18 cellular contexts compared by ENCODE assay signal in the genomic region with DNA sequence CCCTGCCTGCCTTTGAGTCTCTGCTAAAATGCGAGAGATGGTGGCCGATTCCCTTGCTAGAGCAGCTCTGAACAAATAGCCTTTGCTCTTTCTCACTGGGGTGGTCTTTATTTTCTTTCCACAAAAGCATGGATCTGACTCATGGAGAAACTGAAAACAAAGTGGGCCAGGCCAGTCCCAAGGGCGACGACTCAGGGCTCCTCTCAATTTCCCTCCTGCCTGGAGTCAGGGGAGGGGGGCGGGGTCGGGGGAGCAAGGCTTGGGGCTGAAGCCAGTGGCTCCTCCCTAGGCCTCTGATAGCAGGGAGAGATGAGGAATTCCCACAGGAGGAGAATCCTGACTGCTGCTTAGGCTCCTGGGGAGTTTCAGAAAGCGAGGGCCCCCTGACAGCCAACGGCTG. TPM values are rescaled to one million over a fixed set of nuclear protein-coding genes. Genes with fewer than 3 reads are reported as not detected.
DNase-seq lines count a peak whose midpoint lies in the region; ATAC-seq and TF ChIP-seq lines count a peak whose summit lies in the region.
"Had no signal": no experiment of that assay in that cellular context is flagged by ENCODE, and none has a peak within 500 bp of the region (broad histone marks: within the 10 kb centered on the region; RNA-seq: fewer than 3 reads in every experiment).

No MANE protein-coding gene starts in this region.

- H3K36me3 ChIP-seq in HUES64 (ENCODE audit: insufficient read depth, low read length) (no peaks in the 10 kb centered on the region), mesenchymal stem cell (ENCODE audit: control insufficient read depth in 1 of 2, insufficient read depth in 2 of 2, low read depth in 1 of 2, low read length in 2 of 2) (no peaks in the 10 kb centered on the region)
- H3K36me3 ChIP-seq: spleen had no signal

- H3K9me3 ChIP-seq in AG04450 (ENCODE audit: control insufficient read depth, insufficient read depth, low read length) (peaks cover 4% of the 10 kb centered on the region; the same call in 1 of the 2 replicates), HUES64 (ENCODE audit: insufficient read depth, low read depth, low read length) (peaks cover 16% of the 10 kb centered on the region), mesenchymal stem cell (ENCODE audit: control insufficient read depth, low read length) (peaks cover 6% of the 10 kb centered on the region)

- no peak overlapping the region for H4K91ac ChIP-seq in mesenchymal stem cell (ENCODE audit: low read length)

- POLR2A ChIA-PET in AG04450 (lab: Yijun Ruan, JAX) = no interaction called here

- H4K8ac ChIP-seq in mesenchymal stem cell (ENCODE audit: low read length) = no peak overlapping the region

- H3K4me3 ChIP-seq in AG04450 (ENCODE audit: low read depth, low read length) (no peak overlapping the region), HUES64 (ENCODE audit: low read length) (no peak overlapping the region), mesenchymal stem cell (ENCODE audit: insufficient read depth in 1 of 2, low read depth in 1 of 2, low read length in 2 of 2) (no peak overlapping the region)
- H3K4me3 ChIP-seq: spleen had no signal

- ATAC-seq in GM19467 (IDR thresholded peaks at IDR 0.05; ENCODE audit: unreplicated experiment) (no peak), GM21367 (IDR thresholded peaks at IDR 0.05; ENCODE audit: unreplicated experiment) (no peak)
- ATAC-seq: activated CD8-positive, alpha-beta T cell treated with anti-CD3 and anti-CD28 coated beads, Interleukin-2, amount 10 ng/mL, durations not matched to agents 7 days and 5 days; natural killer cell; T-helper 17 cell had no signal

- DNase-seq in AG04450 (ENCODE audit: low read depth, low spot score) = no peak
- peak; percentile 58 for DNase-seq in ecto neural progenitor cell (ENCODE audit: low spot score)
- peak; percentile 27 for DNase-seq in mesenchymal stem cell
- DNase-seq in NCI-H1092 (lab: John Stamatoyannopoulos, UW) = no peak
- DNase-seq in NCI-H446 (lab: John Stamatoyannopoulos, UW) = no peak
- DNase-seq: activated CD8-positive, alpha-beta T cell treated with anti-CD3 and anti-CD28 coated beads, Interleukin-2, amount 10 ng/mL, durations not matched to agents 7 days and 5 days; activated naive CD4-positive, alpha-beta T cell treated with Interleukin-2 at 50 U/mL for 16 hours; activated T-cell treated with anti-CD3 and anti-CD28 coated beads, Interleukin-2, amount 50 U/mL, for 24 hours; anterior cingulate cortex; natural killer cell; NCI-H1417 treated with DMSO at 0.1 percent for 48 hours; NCI-H2171 treated with DMSO at 0.1 percent for 48 hours; spleen; substantia nigra; T-helper 17 cell had no signal

- WGBS in HUES64 = 67% methylated on average over 8 of the region's 8 CpGs
- 70% methylated on average over 8 of the region's 8 CpGs for WGBS in mesenchymal stem cell

- H3K23ac ChIP-seq in mesenchymal stem cell (ENCODE audit: low read length in 2 of 2) = no peak overlapping the region

- no peak overlapping the region for H3K4ac ChIP-seq in mesenchymal stem cell (ENCODE audit: low read depth in 1 of 2, low read length in 2 of 2)

- no peaks in the 10 kb centered on the region for H3K79me1 ChIP-seq in mesenchymal stem cell (replicated peaks; ENCODE audit: low read length, poor library complexity, severe bottlenecking)

- H3K9ac ChIP-seq in HUES64 (ENCODE audit: low read depth, low read length) (no peak overlapping the region), mesenchymal stem cell (ENCODE audit: low read length) (peak overlapping the region; percentile 17)

- peak overlapping the region in 1 of 2 experiments; percentile 35 for H2BK12ac ChIP-seq in mesenchymal stem cell (ENCODE audit: low read length in 2 of 2)

- H3K27me3 ChIP-seq in AG04450 (ENCODE audit: control insufficient read depth, insufficient read depth, low read length) (no peaks in the 10 kb centered on the region), HUES64 (ENCODE audit: insufficient read depth, low read length) (no peaks in the 10 kb centered on the region), mesenchymal stem cell (ENCODE audit: control insufficient read depth in 1 of 2, insufficient read depth in 1 of 2, low read length in 2 of 2) (peaks cover 0 to under 1% of the 10 kb centered on the region in 2 experiments)
- H3K27me3 ChIP-seq: spleen had no signal

- no peak overlapping the region for H2BK120ac ChIP-seq in mesenchymal stem cell (ENCODE audit: low read depth, low read length)

- H3K27ac ChIP-seq in AG04450 (ENCODE audit: low read depth, low read length) = peak overlapping the region; percentile 70
- H3K27ac ChIP-seq in HUES64 (ENCODE audit: low read depth, low read length) = peak overlapping the region; percentile 26; the same call in 1 of the 2 replicates
- H3K27ac ChIP-seq in mesenchymal stem cell (ENCODE audit: low read length, poor library complexity, severe bottlenecking) = no peak overlapping the region

- H2AK5ac ChIP-seq in mesenchymal stem cell (ENCODE audit: low read length, severe bottlenecking) = no peak overlapping the region

- no peak overlapping the region for H3K4me2 ChIP-seq in mesenchymal stem cell (ENCODE audit: low read length, poor library complexity, severe bottlenecking)

- H3K14ac ChIP-seq in mesenchymal stem cell (ENCODE audit: low read length in 2 of 2) = no peak overlapping the region

- no peak overlapping the region for H3K18ac ChIP-seq in mesenchymal stem cell (ENCODE audit: low read depth in 1 of 2, low read length in 2 of 2)

- peaks cover 9% of the 10 kb centered on the region for H3K4me1 ChIP-seq in HUES64 (ENCODE audit: insufficient read depth, low read length)
- H3K4me1 ChIP-seq in mesenchymal stem cell (ENCODE audit: control insufficient read depth, insufficient read depth, low read depth, low read length) = peaks cover 6% of the 10 kb centered on the region

- no peak overlapping the region for H2BK5ac ChIP-seq in mesenchymal stem cell (ENCODE audit: low read depth, low read length, poor library complexity, severe bottlenecking)

- CTCF ChIA-PET in AG04450 (lab: Charles Lee) = interaction anchor here (0.7 kb wide), 1 partner anchor 10 kb away, joined by 3 read pairs; no protein-coding TSS in a partner anchor

- TF ChIP-seq CTCF in AG04450 (IDR thresholded peaks at IDR 0.05; ENCODE audit: low read depth, low read length) = no peak

- H2AFZ ChIP-seq in mesenchymal stem cell (ENCODE audit: low read depth, low read length) = no peak overlapping the region

- H2BK15ac ChIP-seq in mesenchymal stem cell (ENCODE audit: low read depth, poor library complexity, severe bottlenecking) = no peak overlapping the region

RNA-seq across cellular contexts. Expression of a gene that starts 17.1 kb away (rescaled TPM):
- polyA plus RNA-seq in AG04450 (2011; rRNA removed) = 0.35 and 0.41 TPM in 2 replicates
- polyA minus RNA-seq in AG04450 (2011; rRNA and poly(A)+ RNA removed) = not detected in 2 replicates
- not detected for polyA plus RNA-seq in HUES64 (2013, experiment 1 of 2)
- polyA plus RNA-seq in HUES64 (2013, experiment 2 of 2) = not detected
- 3.4 TPM for polyA plus RNA-seq in mesenchymal stem cell (2013, experiment 1 of 2)
- 3.0 TPM for polyA plus RNA-seq in mesenchymal stem cell (2013, experiment 2 of 2)

Comparison
In these comparisons a context has a peak if more than half of its experiments do, and no peak if none do; other contexts are left out.
1. DNase-seq: peak in ecto neural progenitor cell (single experiment) and mesenchymal stem cell (single experiment); none in AG04450 (single experiment), NCI-H1092 (single experiment) and NCI-H446 (0 of 2).